In genomic region chr1:226862900-226863299, GRCh38 we compare ENCODE assay signal across 2 cellular contexts.
A peak's percentile ranks its signal among the peaks of the same experiment; 100 is the strongest.
TF ChIP-seq lines count a peak whose summit lies in the region.

No MANE protein-coding gene starts in this region.

TF ChIP-seq in HCT116, 20 proteins besides CTCF, POLR2A, EP300 and RAD21:
- TF ChIP-seq ZFX (IDR thresholded peaks at IDR 0.05): no peak
- peak; percentile 34; the same call in 1 of the 2 replicates for TF ChIP-seq JUND (IDR thresholded peaks at IDR 0.05)
- TF ChIP-seq SRF (IDR thresholded peaks at IDR 0.05; ENCODE audit: low read depth): no peak

TF ChIP-seq in SK-N-SH, 30 proteins besides CTCF, POLR2A, EP300 and RAD21:
- TF ChIP-seq JUND (IDR thresholded peaks at IDR 0.05): peak; percentile 20; the same call in 1 of the 2 replicates
- TF ChIP-seq NRF1 (IDR thresholded peaks at IDR 0.05; ENCODE audit: low read depth, low read length): no peak
- TF ChIP-seq MXI1 (IDR thresholded peaks at IDR 0.05; ENCODE audit: low read depth, low read length): no peak
- no peak for TF ChIP-seq ELF1 (IDR thresholded peaks at IDR 0.05)
- no peak for TF ChIP-seq POLR2AphosphoS5 (IDR thresholded peaks at IDR 0.05; ENCODE audit: low read depth, low read length)
- peak; percentile 44; the same call in 1 of the 2 replicates for TF ChIP-seq FOSL2 (IDR thresholded peaks at IDR 0.05; ENCODE audit: borderline replicate concordance, low read depth)
